2 cellular contexts compared by ENCODE assay signal in genomic region chr3:141816958-141817357, GRCh38.
TF ChIP-seq lines count a peak whose summit lies in the region.

No MANE protein-coding gene starts in this region.

TF ChIP-seq in HEK293, 187 proteins besides CTCF, POLR2A, EP300 and RAD21 (continued from another document):
- TF ChIP-seq ZBTB11 (tag by site-specific recombination; conservative IDR thresholded peaks at IDR 0.05; ENCODE audit: low read depth), result no peak

TF ChIP-seq in endothelial cell of umbilical vein, 7 proteins besides CTCF, POLR2A, EP300 and RAD21 (continued from another document):
- TF ChIP-seq FOS (IDR thresholded peaks at IDR 0.05; ENCODE audit: borderline replicate concordance, insufficient read depth, low read length), result no peak
- no peak for TF ChIP-seq MYC (IDR thresholded peaks at IDR 0.05; ENCODE audit: low read depth, low read length)
- TF ChIP-seq EZH2 (IDR thresholded peaks at IDR 0.05; ENCODE audit: borderline replicate concordance, low read depth, low read length, severe bottlenecking), result no peak
TF ChIP-seq in endothelial cell of umbilical vein: peak in this region for 0.
